ENCODE assay signal across 9 cellular contexts in genomic region chr15:84983711-84984110, GRCh38. TPM values are rescaled to one million over a fixed set of nuclear protein-coding genes. Genes with fewer than 3 reads are reported as not detected.
DNase-seq lines count a peak whose midpoint lies in the region; ATAC-seq, FAIRE-seq and TF ChIP-seq lines count a peak whose summit lies in the region.
"Had no signal": no experiment of that assay in that cellular context is flagged by ENCODE, and none has a peak within 500 bp of the region (broad histone marks: within the 10 kb centered on the region; RNA-seq: fewer than 3 reads in every experiment).

No MANE protein-coding gene starts in this region.

- H3K4me2 ChIP-seq in DOHH2 (ENCODE audit: low read length) (peak overlapping the region; percentile 81), PC-3 (ENCODE audit: low read length) (peak overlapping the region; percentile 81), endothelial cell of umbilical vein (ENCODE audit: insufficient read depth, low read length) (peak overlapping the region; percentile 98)

- H3K9me2 ChIP-seq in DOHH2 (replicated peaks; ENCODE audit: control insufficient read depth, low read length) (no peaks in the 10 kb centered on the region), PC-3 (replicated peaks; ENCODE audit: low read length) (no peaks in the 10 kb centered on the region)

- ATAC-seq in PC-3 (no peak), gastrocnemius medialis (no peak)
- ATAC-seq: left lobe of liver had no signal

- H3K9me1 ChIP-seq in endothelial cell of umbilical vein (replicated peaks; ENCODE audit: control insufficient read depth, extremely low read depth, insufficient read depth, low read length): no peaks in the 10 kb centered on the region

- no peak for TF ChIP-seq POLR2A in endothelial cell of umbilical vein (IDR thresholded peaks at IDR 0.05; ENCODE audit: low read depth, low read length)
- TF ChIP-seq POLR2A in gastrocnemius medialis (IDR thresholded peaks at IDR 0.05): no peak

- no peaks in the 10 kb centered on the region for H3K36me3 ChIP-seq in DOHH2 (ENCODE audit: control insufficient read depth, low read length)
- H3K36me3 ChIP-seq in PC-3 (ENCODE audit: low read depth, low read length): no peaks in the 10 kb centered on the region
- no peaks in the 10 kb centered on the region for H3K36me3 ChIP-seq in endothelial cell of umbilical vein (ENCODE audit: control insufficient read depth in 2 of 2, extremely low read depth in 1 of 2, insufficient read depth in 2 of 2, low read length in 2 of 2)
- no peaks in the 10 kb centered on the region for H3K36me3 ChIP-seq in gastrocnemius medialis

- H3K79me2 ChIP-seq in DOHH2 (ENCODE audit: control insufficient read depth, low read length): peaks cover 47% of the 10 kb centered on the region
- peaks cover 70% of the 10 kb centered on the region for H3K79me2 ChIP-seq in PC-3 (ENCODE audit: low read length)
- H3K79me2 ChIP-seq in endothelial cell of umbilical vein (ENCODE audit: control insufficient read depth, insufficient read depth, low read length): peaks cover 52% of the 10 kb centered on the region

- CTCF ChIA-PET in PC-3 (lab: Charles Lee): no interaction called here
- CTCF ChIA-PET in endothelial cell of umbilical vein (lab: Charles Lee): interaction anchor here (0.8 to 4.0 kb wide), 9 partner anchors 22 to 384 kb away, joined by 3 to 21 read pairs (median 3); no protein-coding TSS in a partner anchor

- in situ Hi-C loops in gastrocnemius medialis (cut with MboI; ENCODE audit: low sequenced_read_pairs in 4 of 4): no loop called here

- H3K4me1 ChIP-seq in DOHH2 (ENCODE audit: control insufficient read depth, low read length) (peaks cover 61% of the 10 kb centered on the region), PC-3 (ENCODE audit: insufficient read depth, low read length) (peaks cover 26% of the 10 kb centered on the region), endothelial cell of umbilical vein (ENCODE audit: control insufficient read depth, extremely low read depth, insufficient read depth, low read length) (peaks cover 16% of the 10 kb centered on the region), gastrocnemius medialis (peaks cover 33 to 39% of the 10 kb centered on the region in 2 donors)

- H2AFZ ChIP-seq in PC-3 (ENCODE audit: low read length): no peak overlapping the region
- no peak overlapping the region for H2AFZ ChIP-seq in endothelial cell of umbilical vein (ENCODE audit: low read depth, low read length)

- no peak for DNase-seq in PC-3
- DNase-seq in endothelial cell of umbilical vein (ENCODE audit: low read depth, low spot score): no peak
- DNase-seq in gastrocnemius medialis: no peak
- no peak for DNase-seq in OCI-M1 (lab: John Stamatoyannopoulos, UW)
- DNase-seq in AG20443 (ENCODE audit: low spot score): no peak
- DNase-seq in inferior parietal cortex (ENCODE audit: extremely low spot score): no peak
- DNase-seq: NCI-H1105 had no signal

- intact Hi-C loops in PC-3 (cut with micrococcal nuclease): loop anchor here (1.0 kb wide), 1 partner anchor 61 kb away; no protein-coding TSS in a partner anchor
- intact Hi-C loops in endothelial cell of umbilical vein (cut with micrococcal nuclease): loop anchor here (5.0 kb wide), 1 partner anchor 44 kb away; no protein-coding TSS in a partner anchor
- intact Hi-C loops in gastrocnemius medialis (cut with DNase I; ENCODE audit: low total_unique reads): no loop called here

- H4K20me1 ChIP-seq in DOHH2 (ENCODE audit: control insufficient read depth, insufficient read depth, low read depth, low read length): no peaks in the 10 kb centered on the region
- H4K20me1 ChIP-seq in PC-3 (ENCODE audit: low read length): peaks cover 39% of the 10 kb centered on the region
- no peaks in the 10 kb centered on the region for H4K20me1 ChIP-seq in endothelial cell of umbilical vein (replicated peaks; ENCODE audit: control insufficient read depth, extremely low read depth, insufficient read depth, low read length)

- H3K4me3 ChIP-seq in DOHH2 (ENCODE audit: low read length): peak overlapping the region; percentile 85
- peak overlapping the region; percentile 92 for H3K4me3 ChIP-seq in PC-3 (ENCODE audit: low read length)
- no peak overlapping the region for H3K4me3 ChIP-seq in endothelial cell of umbilical vein (replicated peaks in 1 of 3; ENCODE audit: insufficient read depth in 1 of 3, low read depth in 1 of 3, low read length in 3 of 3)
- H3K4me3 ChIP-seq in gastrocnemius medialis: peak overlapping the region in 3 of 4 donors; percentile 80 to 94 (median 88)

- H3K27me3 ChIP-seq in DOHH2 (ENCODE audit: control insufficient read depth, low read length) (no peaks in the 10 kb centered on the region; the same call in 1 of the 2 replicates), PC-3 (ENCODE audit: low read length) (no peaks in the 10 kb centered on the region), endothelial cell of umbilical vein (ENCODE audit: control insufficient read depth in 2 of 2, insufficient read depth in 2 of 2, low read length in 2 of 2) (no peaks in the 10 kb centered on the region), gastrocnemius medialis (no peaks in the 10 kb centered on the region)

- FAIRE-seq in endothelial cell of umbilical vein (lab: Jason Lieb, UNC): no peak

- H3K9me3 ChIP-seq in DOHH2 (ENCODE audit: control insufficient read depth, insufficient read depth, low read length): no peaks in the 10 kb centered on the region
- no peaks in the 10 kb centered on the region for H3K9me3 ChIP-seq in PC-3 (ENCODE audit: low read length)
- no peaks in the 10 kb centered on the region for H3K9me3 ChIP-seq in endothelial cell of umbilical vein (replicated peaks; ENCODE audit: control insufficient read depth, insufficient read depth, low read length)
- H3K9me3 ChIP-seq in gastrocnemius medialis: no peaks in the 10 kb centered on the region

- H3K9ac ChIP-seq in PC-3 (ENCODE audit: low read length) (peak overlapping the region; percentile 87), endothelial cell of umbilical vein (replicated peaks; ENCODE audit: extremely low read depth, insufficient read depth, low read length) (no peak overlapping the region)

- TF ChIP-seq CTCF in DOHH2 (IDR thresholded peaks at IDR 0.05; ENCODE audit: low read depth, low read length, poor library complexity, severe bottlenecking): no peak
- no peak for TF ChIP-seq CTCF in PC-3 (conservative IDR thresholded peaks at IDR 0.05; ENCODE audit: low read depth, low read length)
- no peak for TF ChIP-seq CTCF in endothelial cell of umbilical vein (IDR thresholded peaks at IDR 0.05; ENCODE audit: extremely low read depth in 1 of 2, insufficient read depth in 1 of 2, low read depth in 1 of 2, low read length in 2 of 2)
- TF ChIP-seq CTCF in gastrocnemius medialis (IDR thresholded peaks at IDR 0.05 in 4 of 5, conservative IDR thresholded peaks at IDR 0.05 in 1 of 5): no peak

- dilution Hi-C loops in endothelial cell of umbilical vein (cut with MboI; ENCODE audit: extremely low pct_ligation_motif_present, low sequenced_read_pairs): no loop called here

- H3F3A ChIP-seq in DOHH2 (ENCODE audit: control insufficient read depth, insufficient read depth) (peaks cover 14% of the 10 kb centered on the region; the same call in 1 of the 2 replicates), PC-3 (ENCODE audit: low read length, unreplicated experiment) (no peaks in the 10 kb centered on the region)

- POLR2A ChIA-PET in PC-3 (lab: Charles Lee; ENCODE audit: unreplicated experiment): no interaction called here
- POLR2A ChIA-PET in endothelial cell of umbilical vein (lab: Charles Lee): no interaction called here

- BruUV-seq in PC-3 (replicated peaks; lab: Mats Ljungman, UMichigan) (no TSS peak), endothelial cell of umbilical vein (replicated peaks; lab: Mats Ljungman, UMichigan) (no TSS peak)

- H3K27ac ChIP-seq in DOHH2 (ENCODE audit: low read depth, low read length): no peak overlapping the region
- H3K27ac ChIP-seq in PC-3 (ENCODE audit: low read length): no peak overlapping the region
- H3K27ac ChIP-seq in endothelial cell of umbilical vein (ENCODE audit: insufficient read depth, low read depth, low read length): no peak overlapping the region
- H3K27ac ChIP-seq in gastrocnemius medialis: peak overlapping the region in 2 of 4 donors; percentile 18 to 96

TF ChIP-seq in endothelial cell of umbilical vein, 7 proteins besides CTCF, POLR2A, EP300 and RAD21:
- TF ChIP-seq MYC (IDR thresholded peaks at IDR 0.05; ENCODE audit: low read depth, low read length) (no peak), MAX (IDR thresholded peaks at IDR 0.05; ENCODE audit: insufficient read depth, insufficient read length) (no peak), FOS (IDR thresholded peaks at IDR 0.05; ENCODE audit: borderline replicate concordance, insufficient read depth, low read length) (no peak), POLR2AphosphoS5 (IDR thresholded peaks at IDR 0.05; ENCODE audit: insufficient read depth, low read depth, low read length) (no peak), GATA2 (IDR thresholded peaks at IDR 0.05; ENCODE audit: insufficient read depth, insufficient read length, low read depth, low read length) (no peak), JUN (IDR thresholded peaks at IDR 0.05; ENCODE audit: borderline replicate concordance, insufficient read depth, insufficient read length, low read depth) (no peak), EZH2 (IDR thresholded peaks at IDR 0.05; ENCODE audit: borderline replicate concordance, low read depth, low read length, severe bottlenecking) (no peak)
TF ChIP-seq in endothelial cell of umbilical vein: peak in this region for 0.

RNA-seq across cellular contexts. Expression of gene PDE8A, which starts 2.1 kb away (rescaled TPM):
- total RNA-seq in PC-3 (2014; rRNA removed): 44.2 and 62.0 TPM in 2 replicates
- 45.7 and 46.9 TPM in 2 replicates for total RNA-seq in endothelial cell of umbilical vein
- polyA plus RNA-seq in endothelial cell of umbilical vein: 19.3 and 21.3 TPM in 2 replicates
- 20.8 and 23.3 TPM in 2 replicates for polyA plus RNA-seq in endothelial cell of umbilical vein (2011; cell fraction: cytosol; rRNA removed)
- polyA plus RNA-seq in endothelial cell of umbilical vein (2011; cell fraction: nucleus; rRNA removed): 113 and 128 TPM in 2 replicates
- 20.4 and 24.4 TPM in 2 replicates for polyA plus RNA-seq in endothelial cell of umbilical vein (2012)
- 36.7 and 47.9 TPM in 2 replicates for polyA minus RNA-seq in endothelial cell of umbilical vein
- polyA minus RNA-seq in endothelial cell of umbilical vein (2011; cell fraction: cytosol; rRNA and poly(A)+ RNA removed): 40.5 TPM
- 69.0 and 87.8 TPM in 2 replicates for polyA minus RNA-seq in endothelial cell of umbilical vein (2011; cell fraction: nucleus; rRNA and poly(A)+ RNA removed)
- 10 to 100 TPM in 3 of 4 donors, 1 to 10 TPM in 1; 6.3 to 20.6 (median 13.9) TPM for total RNA-seq in gastrocnemius medialis

Comparison
In these comparisons a context has a peak if more than half of its experiments do, and no peak if none do; other contexts are left out.
1. H3K4me3 ChIP-seq: peak in DOHH2 (single experiment), PC-3 (single experiment) and gastrocnemius medialis (3 of 4); none in endothelial cell of umbilical vein (0 of 3).
2. Peak in every context shown above with its lines, with median percentiles within 50 percentile points of each other: H3K4me2 ChIP-seq.